ENCODE assay signal across 23 cellular contexts in genomic region chr12:46682148-46682547, GRCh38.
A peak's percentile ranks its signal among the peaks of the same experiment; 100 is the strongest.
DNase-seq lines count a peak whose midpoint lies in the region; ATAC-seq, FAIRE-seq and TF ChIP-seq lines count a peak whose summit lies in the region.
"Had no signal": no experiment of that assay in that cellular context is flagged by ENCODE, and none has a peak within 500 bp of the region (broad histone marks: within the 10 kb centered on the region; RNA-seq: fewer than 3 reads in every experiment).

No MANE protein-coding gene starts in this region.

- DNase-seq in DMS53 (lab: John Stamatoyannopoulos, UW): peak; percentile 49
- no peak for DNase-seq in DMS53 treated with DMSO at 0.1 percent for 48 hours (lab: John Stamatoyannopoulos, UW; ENCODE audit: unreplicated experiment)
- DNase-seq in chondrocyte (ENCODE audit: low spot score): no peak
- DNase-seq in keratinocyte (ENCODE audit: low read depth, low spot score): no peak
- DNase-seq in activated CD4-positive, alpha-beta T cell treated with anti-CD3 and anti-CD28 coated beads, Interleukin-2, amount 50 U/mL, for 48 hours: no peak
- DNase-seq in GDM1 (lab: John Stamatoyannopoulos, UW): no peak
- DNase-seq: AML-193; CD4-positive, alpha-beta T cell; DMS153; DND-41; EL; HFFc6; KBM-7 had no signal

- no peaks in the 10 kb centered on the region for H3K79me2 ChIP-seq in keratinocyte (ENCODE audit: control insufficient read depth, insufficient read depth, low read length)

- no peaks in the 10 kb centered on the region for H3K9me3 ChIP-seq in keratinocyte (ENCODE audit: control insufficient read depth, low read depth, low read length)
- H3K9me3 ChIP-seq: A549 had no signal

- peaks cover 5% of the 10 kb centered on the region for H3K36me3 Mint-ChIP-seq in chondrocyte (ENCODE audit: low read depth)

- H3K27ac Mint-ChIP-seq in chondrocyte (ENCODE audit: unreplicated experiment): no peak overlapping the region
- H3K27ac Mint-ChIP-seq: CD4-positive, alpha-beta T cell; GM23338; HFFc6 had no signal

- H4K20me1 ChIP-seq in keratinocyte (ENCODE audit: control insufficient read depth, extremely low read depth, insufficient read depth, low read length): no peaks in the 10 kb centered on the region

- H3K4me1 Mint-ChIP-seq in chondrocyte (ENCODE audit: low read depth): peaks cover 18% of the 10 kb centered on the region

- H3K27me3 ChIP-seq in keratinocyte (ENCODE audit: control insufficient read depth, extremely low read depth, insufficient read depth, low read length): no peaks in the 10 kb centered on the region

- no peak overlapping the region for H2AFZ ChIP-seq in keratinocyte (ENCODE audit: control insufficient read depth, low read length)
- H2AFZ ChIP-seq: GM23338 had no signal

- H3K4me2 ChIP-seq in keratinocyte (ENCODE audit: control insufficient read depth, extremely low read depth, insufficient read depth, low read depth, low read length): no peak overlapping the region
- H3K4me2 ChIP-seq: A549, GM23338 had no signal

- H3K4me3 ChIP-seq in keratinocyte (ENCODE audit: control insufficient read depth in 2 of 3, extremely low read depth in 1 of 3, insufficient read depth in 2 of 3, low read depth in 1 of 3, low read length in 3 of 3): no peak overlapping the region
- H3K4me3 ChIP-seq: A549, GM23338 had no signal

- peaks cover 28% of the 10 kb centered on the region for H3K4me1 ChIP-seq in keratinocyte (ENCODE audit: control insufficient read depth, extremely low read depth, insufficient read depth, low read length)

- no peak overlapping the region for H3K4me3 Mint-ChIP-seq in chondrocyte (ENCODE audit: unreplicated experiment)
- H3K4me3 Mint-ChIP-seq: CD4-positive, alpha-beta T cell; GM23338; HFFc6 had no signal

- H3K27ac ChIP-seq in keratinocyte (ENCODE audit: control insufficient read depth, insufficient read depth, low read length): no peak overlapping the region
- H3K27ac ChIP-seq: 22Rv1, A549, C4-2B had no signal

- H3K36me3 ChIP-seq in keratinocyte (ENCODE audit: control insufficient read depth in 2 of 2, extremely low read depth in 1 of 2, insufficient read depth in 2 of 2, low read length in 2 of 2): no peaks in the 10 kb centered on the region

- TF ChIP-seq CTCF in chondrocyte (IDR thresholded peaks at IDR 0.05) (peak; percentile 53), keratinocyte (optimal IDR thresholded peaks at IDR 0.05 in 1 of 3, IDR thresholded peaks at IDR 0.05 in 1 of 3, conservative IDR thresholded peaks at IDR 0.05 in 1 of 3; ENCODE audit: extremely low read depth in 1 of 3, insufficient read depth in 2 of 3, low read length in 3 of 3) (no peak)

- peak; percentile 44 for FAIRE-seq in keratinocyte (lab: Jason Lieb, UNC)
- FAIRE-seq: A549, GM12892, GM18507, H54 had no signal

- ATAC-seq in GM19324 (IDR thresholded peaks at IDR 0.05; ENCODE audit: low FRiP score, unreplicated experiment): no peak
- no peak for ATAC-seq in HG03095 (IDR thresholded peaks at IDR 0.05; ENCODE audit: unreplicated experiment)
- ATAC-seq: A549, GM23338, HCT116 had no signal

- H3K9me3 Mint-ChIP-seq in chondrocyte (ENCODE audit: low read depth): peaks cover 14% of the 10 kb centered on the region
- H3K9me3 Mint-ChIP-seq: CD4-positive, alpha-beta T cell had no signal

- H3K9ac ChIP-seq in keratinocyte (ENCODE audit: control insufficient read depth, extremely low read depth, insufficient read depth, low read length): no peak overlapping the region

- H3K9me1 ChIP-seq in keratinocyte (ENCODE audit: control insufficient read depth, extremely low read depth, insufficient read depth, low read length): no peaks in the 10 kb centered on the region

- H3K27me3 Mint-ChIP-seq in chondrocyte (ENCODE audit: low read depth): no peaks in the 10 kb centered on the region

- dilution Hi-C loops in keratinocyte (cut with MboI; ENCODE audit: extremely low pct_ligation_motif_present, low sequenced_read_pairs): no loop called here
